1 cellular context compared by ENCODE assay signal in genomic region chr4:1747603-1747967, GRCh38.
A peak's percentile ranks its signal among the peaks of the same experiment; 100 is the strongest.
TF ChIP-seq lines count a peak whose summit lies in the region.

No MANE protein-coding gene starts in this region.

TF ChIP-seq in HepG2, 621 proteins besides CTCF, POLR2A, EP300 and RAD21 (continued from another document):
- 0 out of 2 replicates have a peak, but pooled peaks have one; percentile 6 for TF ChIP-seq TFDP2 (CRISPR knock-in tag; IDR thresholded peaks at IDR 0.05)
- TF ChIP-seq THRA (CRISPR knock-in tag; IDR thresholded peaks at IDR 0.05; ENCODE audit: borderline replicate concordance) = peak; percentile 96; the same call in 1 of the 2 replicates
- no peak for TF ChIP-seq ZNF383 (CRISPR knock-in tag; IDR thresholded peaks at IDR 0.05; ENCODE audit: borderline replicate concordance)
- 0 out of 2 replicates have a peak, but pooled peaks have one; percentile 5 for TF ChIP-seq ZBTB7A (CRISPR knock-in tag; IDR thresholded peaks at IDR 0.05)
- TF ChIP-seq ZBTB4 (CRISPR knock-in tag; IDR thresholded peaks at IDR 0.05; ENCODE audit: borderline replicate concordance) = peak; percentile 84; the same call in 1 of the 2 replicates
- no peak for TF ChIP-seq ZNF570 (CRISPR knock-in tag; IDR thresholded peaks at IDR 0.05; ENCODE audit: borderline replicate concordance)
- peak; percentile 64; the same call in 1 of the 2 replicates for TF ChIP-seq PCBP1 (IDR thresholded peaks at IDR 0.05; ENCODE audit: borderline replicate concordance, low read depth, low read length)
- TF ChIP-seq ZKSCAN8 (CRISPR knock-in tag; IDR thresholded peaks at IDR 0.05; ENCODE audit: borderline replicate concordance) = 0 out of 2 replicates have a peak, but pooled peaks have one; percentile 10
- no peak for TF ChIP-seq CREB1 (IDR thresholded peaks at IDR 0.05)
- no peak for TF ChIP-seq CREB1 (CRISPR knock-in tag; IDR thresholded peaks at IDR 0.05)
- TF ChIP-seq TBX2 (CRISPR knock-in tag; IDR thresholded peaks at IDR 0.05; ENCODE audit: borderline replicate concordance) = peak; percentile 24; the same call in 1 of the 2 replicates
TF ChIP-seq in HepG2: peak in this region for 37.
